Comparison of ENCODE assay signal across 23 cellular contexts in the genomic region with DNA sequence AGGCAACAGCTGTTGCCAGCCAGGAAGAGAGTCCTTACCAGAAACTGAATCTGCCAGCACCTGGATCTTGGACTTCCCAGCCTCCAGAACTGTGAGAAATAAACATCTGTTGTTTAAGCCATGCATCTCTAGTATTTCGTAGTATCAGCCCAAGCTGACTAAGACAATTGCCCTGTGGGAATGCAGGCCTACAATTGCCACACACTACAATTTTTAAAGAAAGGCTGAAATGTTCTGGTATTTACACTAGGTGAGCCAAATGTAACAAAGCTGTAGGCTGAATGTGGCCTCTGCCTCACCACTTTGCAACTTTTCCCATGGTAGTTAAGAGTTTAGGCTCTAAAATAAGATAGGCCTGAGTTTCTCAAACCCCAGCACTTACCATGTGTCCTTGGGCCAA. TPM values are rescaled to one million over a fixed set of nuclear protein-coding genes. Genes with fewer than 3 reads are reported as not detected.
DNase-seq lines count a peak whose midpoint lies in the region; ATAC-seq and TF ChIP-seq lines count a peak whose summit lies in the region.
"Had no signal": no experiment of that assay in that cellular context is flagged by ENCODE, and none has a peak within 500 bp of the region (broad histone marks: within the 10 kb centered on the region; RNA-seq: fewer than 3 reads in every experiment).

No MANE protein-coding gene starts in this region.

- TF ChIP-seq CTCF in fibroblast of mammary gland (conservative IDR thresholded peaks at IDR 0.05; ENCODE audit: control insufficient read depth, insufficient read depth, low read depth, low read length) = no peak

- peaks cover 13% of the 10 kb centered on the region; the same call in 1 of the 2 replicates for H3F3A ChIP-seq in GM23248 (ENCODE audit: insufficient read depth)

- no peaks in the 10 kb centered on the region for H3K27me3 ChIP-seq in GM23248 (replicated peaks; ENCODE audit: insufficient read depth)
- no peaks in the 10 kb centered on the region for H3K27me3 ChIP-seq in subcutaneous abdominal adipose tissue (ENCODE audit: control insufficient read depth in 5 of 5, insufficient read depth in 4 of 5, low read length in 5 of 5)
- no peaks in the 10 kb centered on the region for H3K27me3 ChIP-seq in right cardiac atrium (ENCODE audit: control insufficient read depth, insufficient read depth)
- H3K27me3 ChIP-seq: BE2C had no signal

- no peak overlapping the region for H2AFZ ChIP-seq in GM23248

- ATAC-seq in HG02938 (IDR thresholded peaks at IDR 0.05; ENCODE audit: unreplicated experiment) = no peak
- ATAC-seq in left lobe of liver = no peak
- no peak for ATAC-seq in right cardiac atrium
- ATAC-seq: K562 had no signal

- no peak overlapping the region for H3K4me3 ChIP-seq in GM23248
- no peak overlapping the region for H3K4me3 ChIP-seq in fibroblast of mammary gland (ENCODE audit: control insufficient read depth, low read depth, low read length)
- H3K4me3 ChIP-seq in subcutaneous abdominal adipose tissue (ENCODE audit: low read depth in 1 of 5, low read length in 5 of 5) = no peak overlapping the region
- H3K4me3 ChIP-seq in right cardiac atrium (ENCODE audit: low read length) = no peak overlapping the region
- H3K4me3 ChIP-seq: K562 had no signal

- H3K27ac ChIP-seq in GM23248 (no peak overlapping the region), subcutaneous abdominal adipose tissue (ENCODE audit: low read depth, low read length) (peak overlapping the region; percentile 9), right cardiac atrium (ENCODE audit: low read length) (no peak overlapping the region)
- H3K27ac ChIP-seq: RWPE1 had no signal

- no peaks in the 10 kb centered on the region for H3K79me2 ChIP-seq in GM23248 (ENCODE audit: insufficient read depth)

- DNase-seq in GM23248 (peak; percentile 35), RPMI7951 (ENCODE audit: low read depth) (peak; percentile 13), fibroblast of mammary gland (ENCODE audit: low read depth) (peak; percentile 77), left lobe of liver (ENCODE audit: low spot score) (no peak), right cardiac atrium (no peak)
- DNase-seq: BE2C; CD8-positive, alpha-beta memory T cell; EL; GDM1; Kasumi-1; MV-4-11; NCI-H1105; NCI-H1436 treated with DMSO at 0.1 percent for 48 hours; NCI-H187 treated with DMSO at 0.1 percent for 48 hours; NCI-H446; NCI-H526 treated with DMSO at 0.1 percent for 48 hours; SHP77 treated with DMSO at 0.1 percent for 48 hours; T-helper 1 cell had no signal

- no peak overlapping the region for H3K4me2 ChIP-seq in GM23248 (ENCODE audit: unreplicated experiment)

- no peaks in the 10 kb centered on the region for H4K20me1 ChIP-seq in GM23248 (ENCODE audit: insufficient read depth)

- intact Hi-C loops in right cardiac atrium (cut with DNase I) = no loop called here

- H3K9me2 ChIP-seq in GM23248 (ENCODE audit: insufficient read depth) = no peaks in the 10 kb centered on the region

- no peak overlapping the region for H3K9ac ChIP-seq in GM23248
- no peak overlapping the region for H3K9ac ChIP-seq in subcutaneous abdominal adipose tissue (ENCODE audit: low read length in 5 of 5)

- in situ Hi-C loops in GM23248 (cut with MboI) = loop anchor here (25.0 kb wide), 2 partner anchors 277 to 402 kb away; no protein-coding TSS in a partner anchor

- 61 to 79% methylated on average over 1 of the region's 1 CpG for WGBS in GM23248 (ENCODE audit: low coverage in 1 of 2, low lambda C conversion rate in 2 of 2, missing lambda C conversion rate in 2 of 2), 2 experiments
- 83% methylated on average over 1 of the region's 1 CpG for WGBS in right cardiac atrium

- H3K4me1 ChIP-seq in GM23248 (ENCODE audit: insufficient read depth) (peaks cover 14% of the 10 kb centered on the region; the same call in 1 of the 2 replicates), subcutaneous abdominal adipose tissue (ENCODE audit: control insufficient read depth in 5 of 5, insufficient read depth in 5 of 5, low read length in 5 of 5) (peaks cover 0 to 40% (median 18%) of the 10 kb centered on the region in 5 donors), right cardiac atrium (ENCODE audit: control insufficient read depth, insufficient read depth, low read length) (no peaks in the 10 kb centered on the region)

- H3K9me3 ChIP-seq in GM23248 (ENCODE audit: low read depth) = no peaks in the 10 kb centered on the region
- peaks cover 0 to 4% (median 0%) of the 10 kb centered on the region in 5 donors for H3K9me3 ChIP-seq in subcutaneous abdominal adipose tissue (ENCODE audit: control insufficient read depth in 5 of 5, low read length in 5 of 5)
- H3K9me3 ChIP-seq in right cardiac atrium (ENCODE audit: control insufficient read depth, low read length) = no peaks in the 10 kb centered on the region
- H3K9me3 ChIP-seq: BE2C had no signal

- no peaks in the 10 kb centered on the region for H3K36me3 ChIP-seq in GM23248 (ENCODE audit: low read depth)
- H3K36me3 ChIP-seq in subcutaneous abdominal adipose tissue (ENCODE audit: control insufficient read depth in 5 of 5, insufficient read depth in 5 of 5, low read length in 5 of 5) = no peaks in the 10 kb centered on the region
- H3K36me3 ChIP-seq: BE2C had no signal

RNA-seq across cellular contexts. Expression of gene SPATA18, which starts 59.1 kb away (rescaled TPM):
- total RNA-seq in GM23248 (2014; rRNA removed; shearing (Covaris generic)) = 14.3 and 22.9 TPM in 2 replicates
- polyA plus RNA-seq in GM23248 (2016; fragmentation: Nextera tagmentation; extraction: Ambion mirVana) (12.5 and 13.7 TPM in 2 replicates), right cardiac atrium (0.52 TPM)
- 0.49 and 1.4 TPM in 2 replicates for total RNA-seq in RPMI7951 (2014; rRNA removed; shearing (Covaris generic))
- total RNA-seq in left lobe of liver (2.5 TPM), right cardiac atrium (1 to 10 TPM; 2.1 to 3.1 (median 2.6) TPM)
- total RNA-seq: M059J had no signal
- polyA plus RNA-seq: CD8-positive, alpha-beta memory T cell; K562 had no signal

Comparison
In these comparisons a context has a peak if more than half of its experiments do, and no peak if none do; other contexts are left out.
1. DNase-seq: peak in GM23248 (single experiment), RPMI7951 (single experiment) and fibroblast of mammary gland (single experiment); none in left lobe of liver (single experiment) and right cardiac atrium (0 of 3).